Comparison of ENCODE assay signal across 10 cellular contexts in genomic region chr9:70256123-70256551, GRCh38. TPM values are rescaled to one million over a fixed set of nuclear protein-coding genes. Genes with fewer than 3 reads are reported as not detected.
DNase-seq lines count a peak whose midpoint lies in the region; ATAC-seq and TF ChIP-seq lines count a peak whose summit lies in the region.
"Had no signal": no experiment of that assay in that cellular context is flagged by ENCODE, and none has a peak within 500 bp of the region (broad histone marks: within the 10 kb centered on the region; RNA-seq: fewer than 3 reads in every experiment).

No MANE protein-coding gene starts in this region.

- H3K4me1 ChIP-seq in heart right ventricle (peaks cover 0 to 34% (median 32%) of the 10 kb centered on the region in 9 donors), muscle layer of duodenum (ENCODE audit: control insufficient read depth in 1 of 2, insufficient read depth in 2 of 2, low read length in 2 of 2) (peaks cover 17 to 22% of the 10 kb centered on the region in 2 donors), vagina (peaks cover 48% of the 10 kb centered on the region)

- intact Hi-C loops in heart right ventricle (cut with DNase I): loop anchor here in 3 of 10 donors (5.0 to 10.0 kb wide), 5 partner anchors 131 to 501 kb away; no protein-coding TSS in a partner anchor
- intact Hi-C loops in left cardiac atrium (cut with DNase I): loop anchor here in 1 of 2 donors (10.0 kb wide), 1 partner anchor 349 kb away; no protein-coding TSS in a partner anchor
- intact Hi-C loops in vagina (cut with DNase I): no loop called here

- H3K9me3 ChIP-seq in heart right ventricle: no peaks in the 10 kb centered on the region
- H3K9me3 ChIP-seq in muscle layer of duodenum (ENCODE audit: control insufficient read depth in 1 of 2, low read length in 2 of 2): no peaks in the 10 kb centered on the region
- no peaks in the 10 kb centered on the region for H3K9me3 ChIP-seq in vagina

- H3K4me3 ChIP-seq in heart right ventricle (peak overlapping the region in 6 of 10 donors; percentile 6 to 83 (median 46)), coronary artery (peak overlapping the region; percentile 40), muscle layer of duodenum (ENCODE audit: low read depth in 1 of 2, low read length in 2 of 2) (peak overlapping the region; percentile 31 to 61), vagina (peak overlapping the region in 1 of 2 donors; percentile 20)

- DNase-seq in heart right ventricle (no peak), left cardiac atrium (no peak), coronary artery (ENCODE audit: low spot score) (no peak), vagina (ENCODE audit: extremely low spot score in 2 of 2) (no peak)
- no peak for DNase-seq in activated CD8-positive, alpha-beta memory T cell treated with anti-CD3 and anti-CD28 coated beads, Interleukin-2, amount 50 U/mL, for 48 hours
- DNase-seq: C1 segment of cervical spinal cord, NCI-H2227 treated with DMSO at 0.1 percent for 48 hours had no signal

- H3K36me3 ChIP-seq in heart right ventricle (peaks cover 0 to 4% (median 0%) of the 10 kb centered on the region in 9 donors), muscle layer of duodenum (ENCODE audit: control insufficient read depth in 1 of 2, insufficient read depth in 2 of 2, low read length in 2 of 2) (peaks cover 0 to 16% of the 10 kb centered on the region in 2 donors), vagina (no peaks in the 10 kb centered on the region)

- no peaks in the 10 kb centered on the region for H3K27me3 ChIP-seq in heart right ventricle
- no peaks in the 10 kb centered on the region for H3K27me3 ChIP-seq in muscle layer of duodenum (ENCODE audit: low read depth, low read length)
- H3K27me3 ChIP-seq in vagina: no peaks in the 10 kb centered on the region

- ATAC-seq in heart right ventricle (no peak), left cardiac atrium (no peak), HG03442 (IDR thresholded peaks at IDR 0.05; ENCODE audit: unreplicated experiment) (no peak), GM21786 (IDR thresholded peaks at IDR 0.05; ENCODE audit: unreplicated experiment) (no peak)

- H3K27ac ChIP-seq in heart right ventricle (peak overlapping the region in 1 of 10 donors; percentile 11), coronary artery (no peak overlapping the region), muscle layer of duodenum (ENCODE audit: low read length) (peak overlapping the region; percentile 65), vagina (peak overlapping the region; percentile 21)

- no peak for TF ChIP-seq POLR2A in vagina (IDR thresholded peaks at IDR 0.05)

- WGBS in heart right ventricle, 2 donors: 58 to 60% methylated on average over 7 of the region's 7 CpGs

- TF ChIP-seq CTCF in heart right ventricle (IDR thresholded peaks at IDR 0.05) (no peak), coronary artery (IDR thresholded peaks at IDR 0.05) (no peak), vagina (IDR thresholded peaks at IDR 0.05) (no peak)

RNA-seq across cellular contexts. Expression of gene SMC5, which starts 2.6 kb away (rescaled TPM):
- total RNA-seq in heart right ventricle: 10 to 100 TPM in 8 of 10 donors, 1 to 10 TPM in 2; 9.3 to 16.4 (median 13.7) TPM
- polyA plus RNA-seq in heart right ventricle: 10 to 100 TPM in 1 of 2 donors, 1 to 10 TPM in 1; 6.9 to 11.0 TPM
- 10 to 100 TPM; 12.3 to 21.0 TPM for total RNA-seq in left cardiac atrium
- 29.7 TPM for total RNA-seq in vagina

Comparison
In these comparisons a context has a peak if more than half of its experiments do, and no peak if none do; other contexts are left out.
1. H3K27ac ChIP-seq: peak in muscle layer of duodenum (single experiment) and vagina (single experiment); none in coronary artery (0 of 2).